In the genomic region with DNA sequence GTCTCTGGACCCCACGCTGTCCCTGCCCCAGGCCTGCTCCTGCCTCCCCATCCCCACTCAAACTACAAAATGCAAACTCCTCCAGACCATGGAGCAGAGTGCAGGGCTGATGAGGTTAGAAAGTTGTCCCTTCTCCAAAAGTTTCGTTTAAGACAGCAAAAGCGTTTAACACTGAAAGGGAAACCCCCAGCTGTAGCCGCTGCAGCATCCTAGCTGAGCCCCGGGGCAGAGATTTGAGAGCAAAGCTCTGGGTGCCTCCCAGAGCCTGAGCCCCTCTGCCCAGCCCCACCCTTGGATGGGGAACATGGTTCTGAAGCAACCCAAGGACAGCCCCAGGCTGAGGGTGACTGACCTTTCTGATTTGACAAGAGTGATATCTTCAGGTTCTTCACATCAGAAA, we compare ENCODE assay signal across 10 cellular contexts. TPM values are rescaled to one million over a fixed set of nuclear protein-coding genes. Genes with fewer than 3 reads are reported as not detected.
"Had no signal": no experiment of that assay in that cellular context is flagged by ENCODE, and none has a peak within 500 bp of the region (broad histone marks: within the 10 kb centered on the region; RNA-seq: fewer than 3 reads in every experiment).

No MANE protein-coding gene starts in this region.

- H3K27ac Mint-ChIP-seq: activated naive CD8-positive, alpha-beta T cell; activated T-helper 1 cell treated with anti-CD3 and anti-CD28 coated beads, Interleukin-12 subunit alpha, Interleukin-12 subunit beta, Interleukin-2, Interleukin-4 antibody, amounts not matched to agents 30 ng/mL and 10 ng/mL and 1 ng/mL, durations not matched to agents 14 hours and 24 hours and 36 hours; memory B cell; stimulated activated effector memory CD8-positive, alpha-beta T cell treated with anti-CD3 and anti-CD28 coated beads, Interleukin-12 subunit alpha, Interleukin-12 subunit beta, amount 100 ng/mL, for 72 hours had no signal

- H3K4me3 Mint-ChIP-seq: activated naive CD8-positive, alpha-beta T cell; activated T-helper 1 cell treated with anti-CD3 and anti-CD28 coated beads, Interleukin-12 subunit alpha, Interleukin-12 subunit beta, Interleukin-2, Interleukin-4 antibody, amounts not matched to agents 30 ng/mL and 10 ng/mL and 1 ng/mL, durations not matched to agents 14 hours and 24 hours and 36 hours; effector memory CD8-positive, alpha-beta T cell; memory B cell; stimulated activated effector memory CD8-positive, alpha-beta T cell treated with anti-CD3 and anti-CD28 coated beads, Interleukin-12 subunit alpha, Interleukin-12 subunit beta, amount 100 ng/mL, for 72 hours had no signal

- H3K4me1 ChIP-seq: body of pancreas, esophagus squamous epithelium, psoas muscle had no signal

- H3K36me3 ChIP-seq: esophagus squamous epithelium had no signal

- H3K9me3 Mint-ChIP-seq: effector memory CD8-positive, alpha-beta T cell; memory B cell; stimulated activated effector memory CD8-positive, alpha-beta T cell treated with anti-CD3 and anti-CD28 coated beads, Interleukin-12 subunit alpha, Interleukin-12 subunit beta, amount 100 ng/mL, for 72 hours had no signal

- DNase-seq: esophagus squamous epithelium had no signal

- H3K9me3 ChIP-seq: body of pancreas, esophagus squamous epithelium, psoas muscle had no signal

- H3K4me3 ChIP-seq: body of pancreas, esophagus squamous epithelium, psoas muscle had no signal

- H3K36me3 Mint-ChIP-seq: activated naive CD8-positive, alpha-beta T cell; memory B cell; stimulated activated effector memory CD8-positive, alpha-beta T cell treated with anti-CD3 and anti-CD28 coated beads, Interleukin-12 subunit alpha, Interleukin-12 subunit beta, amount 100 ng/mL, for 72 hours had no signal

- H3K27ac ChIP-seq: body of pancreas, esophagus squamous epithelium, psoas muscle had no signal

- H3K4me1 Mint-ChIP-seq: memory B cell had no signal

RNA-seq across cellular contexts. Expression of gene ENO4, which starts 52.8 kb away (rescaled TPM):
- total RNA-seq: activated T-helper 1 cell treated with anti-CD3 and anti-CD28 coated beads, Interleukin-12 subunit alpha, Interleukin-12 subunit beta, Interleukin-2, Interleukin-4 antibody, amounts not matched to agents 30 ng/mL and 10 ng/mL and 1 ng/mL, durations not matched to agents 14 hours and 24 hours and 36 hours; cardiac septum; mononuclear cell; psoas muscle had no signal
- polyA plus RNA-seq: psoas muscle had no signal
